In the genomic region with DNA sequence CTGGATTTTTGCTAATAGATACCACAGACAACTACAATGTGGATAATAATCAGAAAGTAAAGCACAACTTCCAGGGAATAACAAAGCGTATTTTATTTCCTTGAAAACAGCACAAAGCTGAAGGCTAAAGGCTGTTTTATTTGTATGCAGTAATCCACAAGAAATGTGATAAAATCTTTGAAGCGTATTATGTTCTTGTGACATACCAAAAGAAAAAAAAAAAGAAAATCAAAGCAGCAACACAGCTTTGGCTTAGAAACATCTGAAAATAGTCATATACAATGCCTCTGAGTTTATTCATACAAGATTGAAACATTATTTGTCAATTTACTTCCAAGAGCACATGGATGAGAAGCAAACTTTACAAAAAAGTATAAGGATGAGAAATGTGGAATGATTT, we compare ENCODE assay signal across 18 cellular contexts.
"Had no signal": no experiment of that assay in that cellular context is flagged by ENCODE, and none has a peak within 500 bp of the region (broad histone marks: within the 10 kb centered on the region; RNA-seq: fewer than 3 reads in every experiment).

No MANE protein-coding gene starts in this region.

- H3K4me3 ChIP-seq: ascending aorta, gastroesophageal sphincter, heart right ventricle, left lung, thyroid gland had no signal

- H3K36me3 Mint-ChIP-seq: memory B cell had no signal

- H3K27ac ChIP-seq: ascending aorta, gastroesophageal sphincter, heart right ventricle, left lung, thyroid gland had no signal

- H3K4me1 Mint-ChIP-seq: activated CD4-positive, alpha-beta T cell treated with anti-CD3 and anti-CD28 coated beads, Interleukin-2, amount 10 ng/mL, durations not matched to agents 7 days and 5 days; memory B cell; naive thymus-derived CD4-positive, alpha-beta T cell had no signal

- H3K9me3 ChIP-seq: ascending aorta, gastroesophageal sphincter, thyroid gland had no signal

- H3K4me3 Mint-ChIP-seq: activated CD4-positive, alpha-beta T cell treated with anti-CD3 and anti-CD28 coated beads, Interleukin-2, amount 10 ng/mL, durations not matched to agents 7 days and 5 days; activated T-cell treated with anti-CD3 and anti-CD28 coated beads, Interleukin-2, amount 50 U/mL, for 72 hours; dendritic cell treated with granulocyte-macrophage colony-stimulating factor and Interleukin-4, amounts not matched to agents 40 ng/mL and 50 ng/mL, for 4 days; memory B cell; naive thymus-derived CD4-positive, alpha-beta T cell had no signal

- DNase-seq: activated CD4-positive, alpha-beta T cell treated with anti-CD3 and anti-CD28 coated beads, Interleukin-2, amount 10 ng/mL, durations not matched to agents 7 days and 5 days; activated CD8-positive, alpha-beta memory T cell treated with anti-CD3 and anti-CD28 coated beads for 24 hours; activated CD8-positive, alpha-beta memory T cell treated with anti-CD3 and anti-CD28 coated beads, Interleukin-2, amount 50 U/mL, for 48 hours; activated effector memory CD4-positive, alpha-beta T cell treated with anti-CD3 and anti-CD28 coated beads, Interleukin-2, amount 50 U/mL, for 16 hours; activated naive CD4-positive, alpha-beta T cell treated with anti-CD3 and anti-CD28 coated beads, Interleukin-2, amount 50 U/mL, for 16 hours; activated T-cell treated with anti-CD3 and anti-CD28 coated beads, Interleukin-2, amount 50 U/mL, for 72 hours; effector CD8-positive, alpha-beta T cell; heart right ventricle; left lung; naive thymus-derived CD4-positive, alpha-beta T cell; stimulated activated CD4-positive, alpha-beta T cell treated with anti-CD3 and anti-CD28 coated beads, Interleukin-2, amount 100 ng/mL, for 24 hours; stimulated activated naive CD4-positive, alpha-beta T cell treated with Interleukin-2 at 50 U/mL for 16 hours; T1000; thyroid gland had no signal

- H3K27me3 Mint-ChIP-seq: activated CD4-positive, alpha-beta T cell treated with anti-CD3 and anti-CD28 coated beads, Interleukin-2, amount 10 ng/mL, durations not matched to agents 7 days and 5 days; dendritic cell treated with granulocyte-macrophage colony-stimulating factor and Interleukin-4, amounts not matched to agents 40 ng/mL and 50 ng/mL, for 4 days; memory B cell; naive thymus-derived CD4-positive, alpha-beta T cell had no signal

- ATAC-seq: activated T-cell treated with anti-CD3 and anti-CD28 coated beads, Interleukin-2, amount 50 U/mL, for 72 hours; gastroesophageal sphincter; heart right ventricle; left lung; naive thymus-derived CD4-positive, alpha-beta T cell had no signal

- H3K27ac Mint-ChIP-seq: activated CD4-positive, alpha-beta T cell treated with anti-CD3 and anti-CD28 coated beads, Interleukin-2, amount 10 ng/mL, durations not matched to agents 7 days and 5 days; activated T-cell treated with anti-CD3 and anti-CD28 coated beads, Interleukin-2, amount 50 U/mL, for 72 hours; dendritic cell treated with granulocyte-macrophage colony-stimulating factor and Interleukin-4, amounts not matched to agents 40 ng/mL and 50 ng/mL, for 4 days; memory B cell; naive thymus-derived CD4-positive, alpha-beta T cell had no signal

- H3K4me1 ChIP-seq: ascending aorta, gastroesophageal sphincter, left lung, thyroid gland had no signal

- H3K27me3 ChIP-seq: ascending aorta, gastroesophageal sphincter, heart right ventricle, left lung, thyroid gland had no signal

- H3K36me3 ChIP-seq: ascending aorta, gastroesophageal sphincter, heart right ventricle, left lung, thyroid gland had no signal
